In the genomic region with DNA sequence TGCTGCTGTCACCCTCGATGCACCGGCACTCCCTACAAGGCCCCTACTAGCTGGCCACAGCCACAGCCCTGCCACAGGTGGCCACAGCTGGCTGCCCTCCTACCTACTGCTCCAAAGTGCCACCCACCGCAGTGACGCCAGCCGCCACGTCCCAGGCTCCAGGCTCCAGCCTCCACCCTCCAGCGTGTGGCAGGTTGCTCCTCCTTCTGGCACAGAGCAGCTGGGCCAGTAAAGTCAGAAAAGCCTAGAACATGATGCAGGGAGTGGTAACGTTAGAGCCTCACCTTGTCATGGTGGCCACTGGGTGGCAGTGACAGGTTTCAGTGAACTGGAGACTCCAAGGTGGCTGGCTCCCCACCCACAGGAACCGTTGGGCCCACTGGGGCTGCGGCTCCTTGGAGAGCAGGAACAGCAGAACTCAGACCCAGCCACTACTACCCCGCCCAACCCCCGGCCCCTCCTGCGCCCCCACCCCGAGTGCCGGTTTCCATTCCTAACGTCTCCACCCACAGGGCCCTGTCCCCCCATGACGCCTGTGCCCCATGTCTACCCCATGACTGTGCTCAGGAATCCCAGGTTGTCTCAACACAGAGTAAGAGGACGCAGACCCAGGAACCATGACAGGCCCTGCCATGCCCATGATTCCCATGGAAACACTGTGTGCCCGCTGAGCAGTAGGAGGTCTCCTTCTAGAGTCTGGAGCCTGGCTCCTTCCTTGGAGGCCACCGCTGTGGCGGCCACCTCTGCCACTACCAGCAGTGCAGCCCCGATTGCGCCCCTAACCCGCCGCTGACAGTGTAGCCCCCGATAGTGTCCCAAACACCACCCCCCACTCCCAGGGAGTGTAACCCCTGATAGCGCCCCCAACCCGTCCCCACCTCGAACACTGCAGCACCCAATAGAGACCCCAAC, we compare ENCODE assay signal across 13 cellular contexts. TPM values are rescaled to one million over a fixed set of nuclear protein-coding genes. Genes with fewer than 3 reads are reported as not detected.
DNase-seq lines count a peak whose midpoint lies in the region; ATAC-seq and TF ChIP-seq lines count a peak whose summit lies in the region.
"Had no signal": no experiment of that assay in that cellular context is flagged by ENCODE, and none has a peak within 500 bp of the region (broad histone marks: within the 10 kb centered on the region; RNA-seq: fewer than 3 reads in every experiment).

No MANE protein-coding gene starts in this region.

- no TSS peak for BruUV-seq in MCF 10A (replicated peaks; lab: Mats Ljungman, UMichigan)

- H3K36me3 ChIP-seq in breast epithelium, result no peaks in the 10 kb centered on the region
- H3K36me3 ChIP-seq in upper lobe of right lung, result no peaks in the 10 kb centered on the region
- H3K36me3 ChIP-seq: pancreas had no signal

- POLR2A ChIA-PET in MCF 10A (lab: Yijun Ruan, JAX), result no interaction called here
- POLR2A ChIA-PET in activated CD8-positive, alpha-beta T cell treated with anti-CD3 and anti-CD28 coated beads, Interleukin-2, amount 10 ng/mL, durations not matched to agents 7 days and 5 days (lab: Charles Lee), result no interaction called here

- no peaks in the 10 kb centered on the region for H3K4me1 Mint-ChIP-seq in MCF 10A (ENCODE audit: insufficient read depth, unreplicated experiment)
- peaks cover 5% of the 10 kb centered on the region for H3K4me1 Mint-ChIP-seq in activated CD8-positive, alpha-beta T cell treated with anti-CD3 and anti-CD28 coated beads, Interleukin-2, amount 10 ng/mL, durations not matched to agents 7 days and 5 days (ENCODE audit: low read depth)
- H3K4me1 Mint-ChIP-seq: activated naive CD8-positive, alpha-beta T cell treated with anti-CD3 and anti-CD28 coated beads, Interleukin-2, amount 50 U/mL, for 24 hours; stimulated activated naive B cell treated with anti-CD40 and anti-IgM and Interleukin-4, amounts not matched to agents 10 μg/mL and 1 μg/mL and 100 μg/mL, for 72 hours had no signal

- H3K27ac ChIP-seq in breast epithelium (no peak overlapping the region), upper lobe of right lung (no peak overlapping the region)
- H3K27ac ChIP-seq: pancreas had no signal

- H3K4me3 Mint-ChIP-seq in MCF 10A (ENCODE audit: unreplicated experiment), result no peak overlapping the region
- no peak overlapping the region for H3K4me3 Mint-ChIP-seq in activated CD8-positive, alpha-beta T cell treated with anti-CD3 and anti-CD28 coated beads, Interleukin-2, amount 10 ng/mL, durations not matched to agents 7 days and 5 days
- H3K4me3 Mint-ChIP-seq: activated naive CD8-positive, alpha-beta T cell treated with anti-CD3 and anti-CD28 coated beads, Interleukin-2, amount 50 U/mL, for 24 hours; stimulated activated naive B cell treated with anti-CD40 and anti-IgM and Interleukin-4, amounts not matched to agents 10 μg/mL and 1 μg/mL and 100 μg/mL, for 72 hours; T-helper 1 cell treated with Interleukin-12 subunit alpha and Interleukin-12 subunit beta and Interleukin-4 antibody, amounts not matched to agents 30 μg/mL and 1 μg/mL, for 36 hours had no signal

- H3K27me3 Mint-ChIP-seq in MCF 10A (ENCODE audit: insufficient read depth, unreplicated experiment), result no peaks in the 10 kb centered on the region
- no peaks in the 10 kb centered on the region for H3K27me3 Mint-ChIP-seq in activated CD8-positive, alpha-beta T cell treated with anti-CD3 and anti-CD28 coated beads, Interleukin-2, amount 10 ng/mL, durations not matched to agents 7 days and 5 days (ENCODE audit: low read depth)
- H3K27me3 Mint-ChIP-seq: activated naive CD8-positive, alpha-beta T cell treated with anti-CD3 and anti-CD28 coated beads, Interleukin-2, amount 50 U/mL, for 24 hours; stimulated activated naive B cell treated with anti-CD40 and anti-IgM and Interleukin-4, amounts not matched to agents 10 μg/mL and 1 μg/mL and 100 μg/mL, for 72 hours had no signal

- H3K27me3 ChIP-seq in breast epithelium (no peaks in the 10 kb centered on the region), upper lobe of right lung (no peaks in the 10 kb centered on the region)
- H3K27me3 ChIP-seq: pancreas had no signal

- H3K4me1 ChIP-seq in breast epithelium (no peaks in the 10 kb centered on the region), upper lobe of right lung (no peaks in the 10 kb centered on the region)
- H3K4me1 ChIP-seq: pancreas had no signal

- H3K36me3 Mint-ChIP-seq in MCF 10A (ENCODE audit: insufficient read depth, unreplicated experiment), result no peaks in the 10 kb centered on the region
- no peaks in the 10 kb centered on the region for H3K36me3 Mint-ChIP-seq in activated CD8-positive, alpha-beta T cell treated with anti-CD3 and anti-CD28 coated beads, Interleukin-2, amount 10 ng/mL, durations not matched to agents 7 days and 5 days (ENCODE audit: low read depth)
- H3K36me3 Mint-ChIP-seq: stimulated activated naive B cell treated with anti-CD40 and anti-IgM and Interleukin-4, amounts not matched to agents 10 μg/mL and 1 μg/mL and 100 μg/mL, for 72 hours had no signal

- ATAC-seq in upper lobe of right lung, result no peak
- no peak for ATAC-seq in activated CD8-positive, alpha-beta T cell treated with anti-CD3 and anti-CD28 coated beads, Interleukin-2, amount 10 ng/mL, durations not matched to agents 7 days and 5 days
- ATAC-seq: activated naive CD8-positive, alpha-beta T cell treated with anti-CD3 and anti-CD28 coated beads, Interleukin-2, amount 50 U/mL, for 24 hours; stimulated activated naive B cell treated with anti-CD40 and anti-IgM and Interleukin-4, amounts not matched to agents 10 μg/mL and 1 μg/mL and 100 μg/mL, for 72 hours had no signal

- DNase-seq in MCF 10A (ENCODE audit: unreplicated experiment), result peak; percentile 3
- no peak for DNase-seq in breast epithelium (ENCODE audit: low spot score in 2 of 2)
- peak; percentile 31 for DNase-seq in NCI-H146 treated with DMSO at 0.1 percent for 48 hours (lab: John Stamatoyannopoulos, UW; ENCODE audit: unreplicated experiment)
- peak; percentile 62 for DNase-seq in SHP77 treated with DMSO at 0.1 percent for 48 hours (lab: John Stamatoyannopoulos, UW)
- DNase-seq in upper lobe of right lung, result peak; percentile 57
- no peak for DNase-seq in activated CD8-positive, alpha-beta T cell treated with anti-CD3 and anti-CD28 coated beads, Interleukin-2, amount 10 ng/mL, durations not matched to agents 7 days and 5 days
- DNase-seq in GM19238 (ENCODE audit: insufficient read length, low spot score), result no peak
- DNase-seq in SW480 (ENCODE audit: low spot score), result no peak
- DNase-seq: activated naive CD8-positive, alpha-beta T cell treated with anti-CD3 and anti-CD28 coated beads, Interleukin-2, amount 50 U/mL, for 24 hours; NCI-H2171 treated with DMSO at 0.1 percent for 48 hours; stimulated activated naive B cell treated with anti-CD40 and anti-IgM and Interleukin-4, amounts not matched to agents 10 μg/mL and 1 μg/mL and 100 μg/mL, for 72 hours had no signal

- TF ChIP-seq CTCF in MCF 10A (IDR thresholded peaks at IDR 0.05; ENCODE audit: unreplicated experiment) (no peak), breast epithelium (IDR thresholded peaks at IDR 0.05) (no peak), upper lobe of right lung (IDR thresholded peaks at IDR 0.05) (no peak)

- no peaks in the 10 kb centered on the region for H3K9me3 Mint-ChIP-seq in MCF 10A (ENCODE audit: unreplicated experiment)
- H3K9me3 Mint-ChIP-seq in activated CD8-positive, alpha-beta T cell treated with anti-CD3 and anti-CD28 coated beads, Interleukin-2, amount 10 ng/mL, durations not matched to agents 7 days and 5 days (ENCODE audit: insufficient read depth), result no peaks in the 10 kb centered on the region
- H3K9me3 Mint-ChIP-seq: activated naive CD8-positive, alpha-beta T cell treated with anti-CD3 and anti-CD28 coated beads, Interleukin-2, amount 50 U/mL, for 24 hours had no signal

- H3K9me3 ChIP-seq in breast epithelium (no peaks in the 10 kb centered on the region), upper lobe of right lung (no peaks in the 10 kb centered on the region)
- H3K9me3 ChIP-seq: pancreas had no signal

- H3K27ac Mint-ChIP-seq in MCF 10A (ENCODE audit: low read depth, unreplicated experiment), result no peak overlapping the region
- no peak overlapping the region for H3K27ac Mint-ChIP-seq in activated CD8-positive, alpha-beta T cell treated with anti-CD3 and anti-CD28 coated beads, Interleukin-2, amount 10 ng/mL, durations not matched to agents 7 days and 5 days
- H3K27ac Mint-ChIP-seq: activated naive CD8-positive, alpha-beta T cell treated with anti-CD3 and anti-CD28 coated beads, Interleukin-2, amount 50 U/mL, for 24 hours; stimulated activated naive B cell treated with anti-CD40 and anti-IgM and Interleukin-4, amounts not matched to agents 10 μg/mL and 1 μg/mL and 100 μg/mL, for 72 hours; T-helper 1 cell treated with Interleukin-12 subunit alpha and Interleukin-12 subunit beta and Interleukin-4 antibody, amounts not matched to agents 30 μg/mL and 1 μg/mL, for 36 hours had no signal

- H3K4me3 ChIP-seq in breast epithelium, result no peak overlapping the region
- H3K4me3 ChIP-seq in upper lobe of right lung, result no peak overlapping the region
- H3K4me3 ChIP-seq: pancreas had no signal

- no peak for TF ChIP-seq POLR2A in breast epithelium (IDR thresholded peaks at IDR 0.05)

- intact Hi-C loops in MCF 10A (cut with micrococcal nuclease) (no loop called here), breast epithelium (cut with DNase I; ENCODE audit: low total_unique reads) (no loop called here), upper lobe of right lung (cut with DNase I) (no loop called here)

- CTCF ChIA-PET in MCF 10A (lab: Yijun Ruan, JAX), result interaction anchor here (0.5 to 0.6 kb wide), 2 partner anchors 404 to 415 kb away, joined by 3 read pairs; no protein-coding TSS in a partner anchor
- CTCF ChIA-PET in activated CD8-positive, alpha-beta T cell treated with anti-CD3 and anti-CD28 coated beads, Interleukin-2, amount 10 ng/mL, durations not matched to agents 7 days and 5 days (lab: Charles Lee), result no interaction called here

RNA-seq across cellular contexts. Expression of gene ZNF33B, which starts 52.3 kb away (rescaled TPM):
- total RNA-seq in MCF 10A (2022) (14.6 and 18.7 TPM in 2 replicates), breast epithelium (10 to 100 TPM; 13.8 to 61.8 (median 27.2) TPM), upper lobe of right lung (31.5 TPM)
- 10 to 100 TPM; 18.6 to 22.8 TPM for total RNA-seq in activated CD8-positive, alpha-beta T cell treated with anti-CD3 and anti-CD28 coated beads, Interleukin-2, amount 10 ng/mL, durations not matched to agents 7 days and 5 days

Comparison
In these comparisons a context has a peak if more than half of its experiments do, and no peak if none do; other contexts are left out.
1. DNase-seq: peak in MCF 10A (single experiment), NCI-H146 treated with DMSO at 0.1 percent for 48 hours (single experiment), SHP77 treated with DMSO at 0.1 percent for 48 hours (single experiment) and upper lobe of right lung (single experiment); none in breast epithelium (0 of 2), activated CD8-positive, alpha-beta T cell treated with anti-CD3 and anti-CD28 coated beads, Interleukin-2, amount 10 ng/mL, durations not matched to agents 7 days and 5 days (single experiment), GM19238 (single experiment) and SW480 (single experiment).